Comparison of ENCODE assay signal across 8 cellular contexts in genomic region chr6:39724787-39725631, GRCh38. TPM values are rescaled to one million over a fixed set of nuclear protein-coding genes. Genes with fewer than 3 reads are reported as not detected.
A peak's percentile ranks its signal among the peaks of the same experiment; 100 is the strongest.
DNase-seq lines count a peak whose midpoint lies in the region; TF ChIP-seq lines count a peak whose summit lies in the region.

Gene KIF6, minus strand, starts transcription at chr6:39725408. Its CDS starts 98 bp downstream, at chr6:39725310.

- 3% methylated on average over 58 of the region's 58 CpGs for WGBS in urinary bladder

- peaks cover 4% of the 10 kb centered on the region for H3K4me1 Mint-ChIP-seq in T-helper 1 cell treated with Interleukin-12 subunit alpha and Interleukin-12 subunit beta and Interleukin-4 antibody, amounts not matched to agents 30 μg/mL and 1 μg/mL, for 36 hours (ENCODE audit: low read depth)

- H3K4me3 Mint-ChIP-seq in T-helper 1 cell treated with Interleukin-12 subunit alpha and Interleukin-12 subunit beta and Interleukin-4 antibody, amounts not matched to agents 30 μg/mL and 1 μg/mL, for 36 hours = peak within 1 kb of the TSS; percentile 95

- no peaks in the 10 kb centered on the region for H3K9me3 Mint-ChIP-seq in T-helper 1 cell treated with Interleukin-12 subunit alpha and Interleukin-12 subunit beta and Interleukin-4 antibody, amounts not matched to agents 30 μg/mL and 1 μg/mL, for 36 hours

- peaks cover 12% of the 10 kb centered on the region for H3K27me3 Mint-ChIP-seq in T-helper 1 cell treated with Interleukin-12 subunit alpha and Interleukin-12 subunit beta and Interleukin-4 antibody, amounts not matched to agents 30 μg/mL and 1 μg/mL, for 36 hours (ENCODE audit: low read depth)

- no peaks in the 10 kb centered on the region for H3K36me3 Mint-ChIP-seq in T-helper 1 cell treated with Interleukin-12 subunit alpha and Interleukin-12 subunit beta and Interleukin-4 antibody, amounts not matched to agents 30 μg/mL and 1 μg/mL, for 36 hours (ENCODE audit: low read depth)

- no peaks in the 10 kb centered on the region for H3K36me3 ChIP-seq in urinary bladder (ENCODE audit: insufficient read depth)

- H3K4me3 ChIP-seq in HFF-Myc (replicated peaks; ENCODE audit: low read depth, low read length) = peak within 1 kb of the TSS; percentile 63
- H3K4me3 ChIP-seq in astrocyte of the cerebellum (ENCODE audit: low read depth, low read length) = peak within 1 kb of the TSS; percentile 79
- H3K4me3 ChIP-seq in urinary bladder (ENCODE audit: low read depth, low read length) = peak within 1 kb of the TSS; percentile 75

- DNase-seq in G401 (ENCODE audit: low spot score) = peak; percentile 96
- DNase-seq in HFF-Myc (ENCODE audit: extremely low read depth, low read depth) = peak; percentile 69
- DNase-seq in NCI-H1048 (lab: John Stamatoyannopoulos, UW) = peak; percentile 71
- DNase-seq in astrocyte of the cerebellum (ENCODE audit: low read depth) = peak; percentile 77
- peak; percentile 94 for DNase-seq in hepatic stellate cell (ENCODE audit: low spot score)
- DNase-seq in pulmonary artery endothelial cell (ENCODE audit: low read depth, low spot score) = peak; percentile 24

- peak within 1 kb of the TSS; percentile 71 for H3K27ac Mint-ChIP-seq in T-helper 1 cell treated with Interleukin-12 subunit alpha and Interleukin-12 subunit beta and Interleukin-4 antibody, amounts not matched to agents 30 μg/mL and 1 μg/mL, for 36 hours

- no peak within 1 kb of the TSS for H3K27ac ChIP-seq in urinary bladder (ENCODE audit: low read depth)

- TF ChIP-seq CTCF in HFF-Myc (IDR thresholded peaks at IDR 0.05; ENCODE audit: low read depth, low read length, missing control alignments) (no peak), astrocyte of the cerebellum (IDR thresholded peaks at IDR 0.05; ENCODE audit: low read depth, low read length, missing control alignments) (no peak)

- in situ Hi-C loops in G401 (cut with HindIII; ENCODE audit: low sequenced_read_pairs) (no loop called here), astrocyte of the cerebellum (cut with HindIII; ENCODE audit: low sequenced_read_pairs) (no loop called here)

- peaks cover 2% of the 10 kb centered on the region for H3K4me1 ChIP-seq in urinary bladder (ENCODE audit: insufficient read depth)

RNA-seq across cellular contexts. Expression of gene KIF6, which starts in this region (rescaled TPM):
- total RNA-seq in G401 (2014; rRNA removed; shearing (Covaris generic)) = 0.20 and 0.62 TPM in 2 replicates
- total RNA-seq in pulmonary artery endothelial cell (not detected in 2 replicates), urinary bladder (1.1 TPM)
- polyA plus RNA-seq in urinary bladder = 0.14 TPM

Comparison
In these comparisons a context has a peak if more than half of its experiments do, and no peak if none do; other contexts are left out.
1. Peak in DNase-seq in G401; RNA of the gene not detected or under 1 TPM.
2. Peak in DNase-seq in pulmonary artery endothelial cell; RNA of the gene not detected or under 1 TPM.
3. DNase-seq: peak in every context shown above with its lines; median percentile 96 in G401; 94 in hepatic stellate cell; 77 in astrocyte of the cerebellum; 71 in NCI-H1048; 69 in HFF-Myc; 24 in pulmonary artery endothelial cell.